ENCODE assay signal across 8 cellular contexts in genomic region chr15:29822100-29822684, GRCh38.
A peak's percentile ranks its signal among the peaks of the same experiment; 100 is the strongest.
DNase-seq lines count a peak whose midpoint lies in the region; ATAC-seq and TF ChIP-seq lines count a peak whose summit lies in the region.

Gene TJP1, minus strand, starts transcription at chr15:29822468. Its CDS starts 440 bp downstream, at chr15:29822028.

- peaks cover 7% of the 10 kb centered on the region for H3K9me3 Mint-ChIP-seq in central memory CD8-positive, alpha-beta T cell

- peaks cover 11% of the 10 kb centered on the region; the same call in 1 of the 2 replicates for H3K27me3 ChIP-seq in iPS-20b (ENCODE audit: insufficient read depth, low read length)

- peaks cover 42% of the 10 kb centered on the region for H3K27me3 Mint-ChIP-seq in central memory CD8-positive, alpha-beta T cell

- peak within 1 kb of the TSS; percentile 25 for H3K4me3 Mint-ChIP-seq in central memory CD8-positive, alpha-beta T cell

- H3K4me3 ChIP-seq in iPS-20b (ENCODE audit: low read length), result peak within 1 kb of the TSS; percentile 96
- peak within 1 kb of the TSS; percentile 84 for H3K4me3 ChIP-seq in retinal pigment epithelial cell (ENCODE audit: low read length)

- peaks cover 18% of the 10 kb centered on the region for H3K4me1 Mint-ChIP-seq in central memory CD8-positive, alpha-beta T cell

- TF ChIP-seq CTCF in retinal pigment epithelial cell (conservative IDR thresholded peaks at IDR 0.05; ENCODE audit: low read depth, low read length), result no peak

- peaks cover 6% of the 10 kb centered on the region; the same call in 1 of the 2 replicates for H3K4me1 ChIP-seq in iPS-20b (ENCODE audit: insufficient read depth, low read length)

- no peak within 1 kb of the TSS for H3K27ac Mint-ChIP-seq in central memory CD8-positive, alpha-beta T cell (ENCODE audit: low read depth)

- DNase-seq in 8988T (peak; percentile 43), NCI-H510A (lab: John Stamatoyannopoulos, UW) (peak; percentile 25), retinal pigment epithelial cell (ENCODE audit: low read depth) (no peak)
- no peak for DNase-seq in central memory CD8-positive, alpha-beta T cell (ENCODE audit: low spot score in 2 of 2)
- DNase-seq in stimulated activated CD4-positive, alpha-beta T cell treated with anti-CD3 and anti-CD28 coated beads, Interleukin-1b, Interleukin-23, amount 100 ng/mL, for 48 hours, result no peak
- DNase-seq in stimulated activated CD4-positive, alpha-beta T cell treated with anti-CD3 and anti-CD28 coated beads, Interleukin-12 subunit alpha, Interleukin-12 subunit beta, amount 100 ng/mL, for 4 hours, result no peak

- H3K9ac ChIP-seq in iPS-20b (ENCODE audit: low read depth, low read length), result peak within 1 kb of the TSS; percentile 83

- ATAC-seq in GM18909 (IDR thresholded peaks at IDR 0.05; ENCODE audit: poor library complexity, unreplicated experiment), result peak; percentile 28
- ATAC-seq in central memory CD8-positive, alpha-beta T cell (replicated peaks; ENCODE audit: extremely low read depth, poor library complexity, severe bottlenecking), result no peak

- H3K36me3 Mint-ChIP-seq in central memory CD8-positive, alpha-beta T cell (ENCODE audit: insufficient read depth), result peaks cover 1% of the 10 kb centered on the region

- H3K36me3 ChIP-seq in iPS-20b (ENCODE audit: insufficient read depth, low read depth, low read length), result no peaks in the 10 kb centered on the region

- H3K27ac ChIP-seq in iPS-20b (ENCODE audit: low read length), result peak within 1 kb of the TSS; percentile 49

- H3K9me3 ChIP-seq in iPS-20b (ENCODE audit: insufficient read depth, low read depth, low read length), result no peaks in the 10 kb centered on the region

Comparison
In these comparisons a context has a peak if more than half of its experiments do, and no peak if none do; other contexts are left out.
1. DNase-seq: peak in 8988T (single experiment) and NCI-H510A (single experiment); none in central memory CD8-positive, alpha-beta T cell (0 of 2), retinal pigment epithelial cell (single experiment), stimulated activated CD4-positive, alpha-beta T cell treated with anti-CD3 and anti-CD28 coated beads, Interleukin-1b, Interleukin-23, amount 100 ng/mL, for 48 hours (single experiment) and stimulated activated CD4-positive, alpha-beta T cell treated with anti-CD3 and anti-CD28 coated beads, Interleukin-12 subunit alpha, Interleukin-12 subunit beta, amount 100 ng/mL, for 4 hours (single experiment).